Comparison of ENCODE assay signal across 10 cellular contexts in the genomic region with DNA sequence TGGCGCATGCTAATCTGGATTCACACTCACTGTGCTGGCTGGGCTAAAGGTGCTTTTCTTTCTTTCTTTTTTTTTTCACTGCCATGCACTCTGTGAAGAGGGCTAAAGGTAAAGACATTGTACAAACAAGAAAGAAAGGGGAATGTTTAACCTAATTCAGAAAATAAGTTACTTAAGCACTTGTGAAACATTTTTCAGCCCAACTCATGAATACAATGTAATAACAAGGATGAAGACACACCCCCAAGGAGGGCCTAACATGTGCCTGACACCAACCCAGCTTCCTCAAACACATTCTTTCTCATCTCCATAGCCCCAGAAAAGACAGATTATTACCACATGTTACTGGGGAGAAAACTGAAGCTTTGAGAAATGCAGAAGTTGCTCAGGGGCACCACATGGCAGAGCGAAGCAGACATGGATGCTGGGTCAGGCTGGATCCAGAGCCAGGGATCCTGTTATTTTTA. TPM values are rescaled to one million over a fixed set of nuclear protein-coding genes. Genes with fewer than 3 reads are reported as not detected.
A peak's percentile ranks its signal among the peaks of the same experiment; 100 is the strongest.
DNase-seq lines count a peak whose midpoint lies in the region; ATAC-seq and TF ChIP-seq lines count a peak whose summit lies in the region.
"Had no signal": no experiment of that assay in that cellular context is flagged by ENCODE, and none has a peak within 500 bp of the region (broad histone marks: within the 10 kb centered on the region; RNA-seq: fewer than 3 reads in every experiment).

No MANE protein-coding gene starts in this region.

- peak; percentile 31 for DNase-seq in HCEC 1CT
- DNase-seq in T-helper 17 cell = no peak
- DNase-seq in left ventricle myocardium superior = no peak
- DNase-seq in stomach = no peak
- no peak for DNase-seq in LoVo (ENCODE audit: low spot score)
- no peak for DNase-seq in NCI-H1694 (lab: John Stamatoyannopoulos, UW)
- DNase-seq in left colon = no peak

- H3K4me3 Mint-ChIP-seq in T-helper 17 cell = peak overlapping the region; percentile 69
- H3K4me3 Mint-ChIP-seq: WTC11 had no signal

- TF ChIP-seq EP300 in stomach (IDR thresholded peaks at IDR 0.05) = no peak

- intact Hi-C loops in left ventricle myocardium superior (cut with micrococcal nuclease) (no loop called here), stomach (cut with DNase I; ENCODE audit: low total_unique reads) (no loop called here), left colon (cut with DNase I, micrococcal nuclease) (no loop called here)

- WGBS in stomach, 5 donors = 46 to 61% (median 53%) methylated on average over 2 of the region's 2 CpGs

- H3K9me3 ChIP-seq in T-helper 17 cell (ENCODE audit: control insufficient read depth, low read length, poor library complexity, severe bottlenecking) (no peaks in the 10 kb centered on the region), stomach (no peaks in the 10 kb centered on the region)

- peak overlapping the region in 4 of 5 donors; percentile 21 to 88 (median 78) for H3K27ac ChIP-seq in stomach
- H3K27ac ChIP-seq: epithelial cell of prostate had no signal

- H3K36me3 Mint-ChIP-seq in T-helper 17 cell (ENCODE audit: low read depth) = no peaks in the 10 kb centered on the region
- H3K36me3 Mint-ChIP-seq: WTC11 had no signal

- no peaks in the 10 kb centered on the region for H3K27me3 Mint-ChIP-seq in T-helper 17 cell

- no peaks in the 10 kb centered on the region for H3K36me3 ChIP-seq in stomach

- H3K4me1 Mint-ChIP-seq in T-helper 17 cell = peaks cover 60% of the 10 kb centered on the region

- H3K4me1 ChIP-seq in stomach = peaks cover 57 to 74% (median 66%) of the 10 kb centered on the region in 4 donors

- no peak for TF ChIP-seq POLR2A in stomach (IDR thresholded peaks at IDR 0.05)

- peak overlapping the region; percentile 88 for H3K27ac Mint-ChIP-seq in T-helper 17 cell
- H3K27ac Mint-ChIP-seq: WTC11 had no signal

- no peak overlapping the region for H3K4me3 ChIP-seq in stomach

- H3K27me3 ChIP-seq in stomach = no peaks in the 10 kb centered on the region

- no peak for TF ChIP-seq CTCF in stomach (IDR thresholded peaks at IDR 0.05)

- ATAC-seq in T-helper 17 cell (no peak), left ventricle myocardium superior (peak; percentile 38), left colon (no peak), GM19023 (IDR thresholded peaks at IDR 0.05; ENCODE audit: unreplicated experiment) (no peak)
- ATAC-seq: WTC11 had no signal

RNA-seq across cellular contexts. Expression of gene STIMATE, which starts 5.7 kb away (rescaled TPM):
- total RNA-seq in T-helper 17 cell = 10 to 100 TPM; 41.1 to 42.6 TPM
- total RNA-seq in left ventricle myocardium superior = 9.0 TPM
- 100 to 1,000 TPM in 1 of 5 donors, 10 to 100 TPM in 3, 1 to 10 TPM in 1; 10.0 to 121 (median 20.1) TPM for total RNA-seq in stomach
- polyA plus RNA-seq in stomach = 10 to 100 TPM in 1 of 3 donors, 1 to 10 TPM in 2; 4.9 to 13.3 (median 5.1) TPM
- total RNA-seq in left colon = 10 to 100 TPM; 10.0 to 13.6 TPM

RNA-seq across cellular contexts. Expression of gene MUSTN1, which starts 56.8 kb away (rescaled TPM):
- total RNA-seq in T-helper 17 cell (10 to 100 TPM; 12.3 to 16.0 TPM), left ventricle myocardium superior (10.9 TPM), stomach (10 to 100 TPM in 1 of 5 donors, 1 to 10 TPM in 2, not detected in 2; 1.8 to 24.1 (median 4.5) TPM), left colon (1 to 10 TPM in 1 of 2 donors, not detected in 1; 2.5 TPM)
- 10 to 100 TPM; 12.9 to 45.5 (median 17.9) TPM for polyA plus RNA-seq in stomach
